8 cellular contexts compared by ENCODE assay signal in the genomic region with DNA sequence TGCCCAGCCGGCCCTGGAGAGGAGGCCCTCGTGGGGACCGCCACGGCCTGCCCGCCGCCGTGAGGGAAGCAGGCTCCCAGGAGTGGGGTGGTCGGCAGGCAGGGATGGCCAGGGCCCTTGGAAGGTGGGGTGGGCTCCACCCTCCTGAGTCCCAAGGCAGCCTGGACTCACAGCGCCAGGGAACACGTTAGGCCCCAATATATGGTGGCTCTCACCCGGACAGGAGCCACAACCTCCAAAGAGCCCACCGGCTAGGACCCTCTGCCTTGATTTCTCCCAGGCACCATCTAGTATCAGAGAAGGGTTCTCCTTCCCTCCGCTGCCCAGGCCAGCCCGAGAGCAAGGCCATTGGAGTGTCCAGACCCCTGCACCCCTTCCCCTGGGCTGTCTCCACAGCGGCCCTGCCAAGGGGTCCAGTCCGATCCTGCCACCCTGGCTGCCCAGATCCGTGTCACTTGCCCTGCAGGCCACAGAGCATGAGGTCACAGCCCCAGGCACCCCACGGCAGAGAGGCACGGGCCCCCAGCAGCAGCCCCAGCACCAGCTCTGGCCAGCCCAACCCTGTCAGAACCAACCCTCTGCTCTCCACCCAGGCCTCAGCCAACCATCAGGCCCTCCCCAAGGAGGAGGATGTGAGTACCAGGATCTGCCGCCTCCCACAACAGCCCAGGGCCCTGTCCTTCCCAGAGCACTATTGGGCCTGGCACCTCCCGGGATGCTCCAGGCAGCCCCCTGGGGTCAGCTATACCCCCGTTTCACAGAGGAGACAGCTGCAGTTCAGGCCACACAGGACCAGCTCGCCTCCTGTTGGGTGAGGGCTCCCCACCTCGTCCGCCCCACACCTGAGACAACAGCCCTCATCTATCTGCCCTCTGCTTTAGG. TPM values are rescaled to one million over a fixed set of nuclear protein-coding genes. Genes with fewer than 3 reads are reported as not detected.
DNase-seq lines count a peak whose midpoint lies in the region; ATAC-seq and TF ChIP-seq lines count a peak whose summit lies in the region.

No MANE protein-coding gene starts in this region.

- H3K79me2 ChIP-seq in ACC112 (ENCODE audit: control insufficient read depth, insufficient read depth, low read length, unreplicated experiment) = peaks cover 29% of the 10 kb centered on the region

- peak overlapping the region; percentile 47 for H3K4me3 ChIP-seq in ACC112 (ENCODE audit: low read depth, low read length)
- H3K4me3 ChIP-seq in breast epithelium = peak overlapping the region; percentile 70 to 96 (median 77)
- peak overlapping the region; percentile 57 to 60 for H3K4me3 ChIP-seq in mucosa of rectum (ENCODE audit: low read length in 2 of 2)

- H3K4me1 ChIP-seq in ACC112 (ENCODE audit: control insufficient read depth, insufficient read depth, low read length, unreplicated experiment) = peaks cover 7% of the 10 kb centered on the region
- peaks cover 0 to 5% of the 10 kb centered on the region in 2 donors for H3K4me1 ChIP-seq in breast epithelium
- H3K4me1 ChIP-seq in mucosa of rectum (ENCODE audit: control insufficient read depth in 2 of 2, insufficient read depth in 2 of 2, low read length in 2 of 2) = peaks cover 15% of the 10 kb centered on the region in 2 donors

- H3K27ac ChIP-seq in ACC112 (ENCODE audit: low read depth, low read length) (no peak overlapping the region), breast epithelium (peak overlapping the region; percentile 41 to 79), mucosa of rectum (ENCODE audit: low read depth in 2 of 2, low read length in 2 of 2) (peak overlapping the region; percentile 71 to 72)

- H3K9me3 ChIP-seq in breast epithelium = no peaks in the 10 kb centered on the region
- no peaks in the 10 kb centered on the region for H3K9me3 ChIP-seq in mucosa of rectum (ENCODE audit: control insufficient read depth in 2 of 2, low read length in 2 of 2)

- H3K36me3 ChIP-seq in ACC112 (ENCODE audit: insufficient read depth, low read length) = 0 out of 2 replicates have a peak, but pooled peaks cover 4% of the 10 kb centered on the region
- H3K36me3 ChIP-seq in breast epithelium = no peaks in the 10 kb centered on the region
- peaks cover 0 to 9% of the 10 kb centered on the region in 2 donors for H3K36me3 ChIP-seq in mucosa of rectum (ENCODE audit: control insufficient read depth in 2 of 2, insufficient read depth in 2 of 2, low read length in 2 of 2)

- H3K27me3 ChIP-seq in ACC112 (ENCODE audit: insufficient read depth, low read length) = no peaks in the 10 kb centered on the region
- no peaks in the 10 kb centered on the region for H3K27me3 ChIP-seq in breast epithelium
- no peaks in the 10 kb centered on the region for H3K27me3 ChIP-seq in mucosa of rectum (ENCODE audit: control insufficient read depth in 2 of 2, insufficient read depth in 2 of 2, low read length in 2 of 2)

- DNase-seq in breast epithelium (ENCODE audit: low spot score in 2 of 2) (peak in 1 of 2 donors; percentile 35), AML-193 (lab: John Stamatoyannopoulos, UW) (no peak), islet precursor cell (no peak), erythroblast (lab: John Stamatoyannopoulos, UW) (no peak)

- intact Hi-C loops in breast epithelium (cut with DNase I; ENCODE audit: low total_unique reads) = loop anchor here (2.0 to 10.0 kb wide), 2 partner anchors 71 to 119 kb away; a partner anchor contains a TSS

- no peak for TF ChIP-seq CTCF in breast epithelium (IDR thresholded peaks at IDR 0.05)

- peak; percentile 1 for ATAC-seq in HG03108 (IDR thresholded peaks at IDR 0.05; ENCODE audit: unreplicated experiment)
- no peak for ATAC-seq in HG03097 (IDR thresholded peaks at IDR 0.05; ENCODE audit: low FRiP score, unreplicated experiment)

- peak overlapping the region; percentile 60 to 81 for H3K9ac ChIP-seq in mucosa of rectum (ENCODE audit: low read depth in 1 of 2, low read length in 2 of 2)

- TF ChIP-seq POLR2A in breast epithelium (IDR thresholded peaks at IDR 0.05) (no peak), erythroblast (IDR thresholded peaks at IDR 0.05; ENCODE audit: low read length) (no peak)

- no peak overlapping the region for H2AFZ ChIP-seq in ACC112 (ENCODE audit: low read length, unreplicated experiment)

RNA-seq across cellular contexts. Expression of a gene that starts 1.1 kb away (rescaled TPM):
- total RNA-seq in breast epithelium = 10 to 100 TPM; 16.5 to 22.6 (median 22.4) TPM

RNA-seq across cellular contexts. Expression of a gene that starts 16.7 kb away (rescaled TPM):
- total RNA-seq in breast epithelium = 10 to 100 TPM; 67.0 to 78.7 (median 69.0) TPM

RNA-seq across cellular contexts. Expression of a gene that starts 28.1 kb away (rescaled TPM):
- 10 to 100 TPM; 24.5 to 49.5 (median 36.7) TPM for total RNA-seq in breast epithelium

RNA-seq across cellular contexts. Expression of a gene that starts 43.4 kb away (rescaled TPM):
- 100 to 1,000 TPM in 1 of 3 donors, 10 to 100 TPM in 2; 46.5 to 118 (median 78.0) TPM for total RNA-seq in breast epithelium

RNA-seq across cellular contexts. Expression of a gene that starts 48.0 kb away (rescaled TPM):
- total RNA-seq in breast epithelium = 10 to 100 TPM; 19.4 to 30.5 (median 28.7) TPM
